ENCODE assay signal across 12 cellular contexts in the genomic region with DNA sequence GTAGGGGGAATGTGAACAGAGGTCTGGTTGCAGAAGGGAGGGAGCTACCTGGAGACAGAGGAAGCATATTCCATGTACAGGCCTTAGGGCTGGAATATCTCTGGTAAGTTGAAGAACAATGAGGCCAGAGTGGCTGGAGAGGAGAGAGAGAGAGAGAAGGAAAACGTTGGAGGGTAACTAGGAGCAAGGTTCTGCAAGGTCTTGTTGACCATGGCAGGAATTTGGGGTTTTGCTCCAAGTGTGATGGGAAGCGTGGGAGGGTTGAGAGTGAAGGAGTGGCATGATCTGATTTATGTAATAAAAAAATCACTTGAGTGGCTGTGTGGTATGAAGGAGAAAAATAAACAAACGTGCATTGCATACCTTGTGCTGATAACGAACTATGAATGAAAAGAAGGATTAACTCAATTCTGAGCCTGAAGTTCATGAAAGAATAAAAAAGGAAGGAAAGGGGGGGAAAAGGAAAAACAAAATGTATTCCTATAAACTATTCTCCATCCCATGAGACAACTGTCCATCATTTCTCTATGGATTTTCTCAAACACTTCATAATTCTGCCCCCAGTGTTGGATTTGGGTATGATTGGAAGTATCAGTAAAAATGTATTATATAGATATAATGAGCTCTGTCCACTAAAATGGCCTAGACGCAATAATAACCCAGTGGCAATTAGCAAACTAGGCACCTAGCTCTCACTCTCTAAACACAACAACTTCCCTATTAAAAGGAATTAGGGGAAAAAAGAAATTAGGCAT. TPM values are rescaled to one million over a fixed set of nuclear protein-coding genes. Genes with fewer than 3 reads are reported as not detected.
DNase-seq lines count a peak whose midpoint lies in the region; ATAC-seq and TF ChIP-seq lines count a peak whose summit lies in the region.
"Had no signal": no experiment of that assay in that cellular context is flagged by ENCODE, and none has a peak within 500 bp of the region (broad histone marks: within the 10 kb centered on the region; RNA-seq: fewer than 3 reads in every experiment).

No MANE protein-coding gene starts in this region.

- no peak overlapping the region for H2BK5ac ChIP-seq in mesenchymal stem cell (ENCODE audit: low read depth, low read length, poor library complexity, severe bottlenecking)

- H3K18ac ChIP-seq in mesenchymal stem cell (ENCODE audit: low read depth in 1 of 2, low read length in 2 of 2): peak overlapping the region in 1 of 2 experiments; percentile 9

- H3K27ac ChIP-seq in DOHH2 (ENCODE audit: low read depth, low read length): no peak overlapping the region
- H3K27ac ChIP-seq in mesenchymal stem cell (ENCODE audit: low read length, poor library complexity, severe bottlenecking): no peak overlapping the region
- no peak overlapping the region for H3K27ac ChIP-seq in vagina
- H3K27ac ChIP-seq: ascending aorta, C4-2B had no signal

- peaks cover 26% of the 10 kb centered on the region for H3K4me1 ChIP-seq in DOHH2 (ENCODE audit: control insufficient read depth, low read length)
- no peaks in the 10 kb centered on the region for H3K4me1 ChIP-seq in mesenchymal stem cell (ENCODE audit: control insufficient read depth, insufficient read depth, low read depth, low read length)
- H3K4me1 ChIP-seq in vagina: no peaks in the 10 kb centered on the region
- H3K4me1 ChIP-seq: ascending aorta had no signal

- no peaks in the 10 kb centered on the region for H3K79me2 ChIP-seq in DOHH2 (ENCODE audit: control insufficient read depth, low read length)

- H4K8ac ChIP-seq in mesenchymal stem cell (ENCODE audit: low read length): no peak overlapping the region

- peak overlapping the region; percentile 31 for H4K91ac ChIP-seq in mesenchymal stem cell (ENCODE audit: low read length)

- H3K9me2 ChIP-seq in DOHH2 (replicated peaks; ENCODE audit: control insufficient read depth, low read length): no peaks in the 10 kb centered on the region

- H3K4me2 ChIP-seq in DOHH2 (ENCODE audit: low read length) (no peak overlapping the region), mesenchymal stem cell (ENCODE audit: low read length, poor library complexity, severe bottlenecking) (no peak overlapping the region)

- no peaks in the 10 kb centered on the region for H3K79me1 ChIP-seq in mesenchymal stem cell (replicated peaks; ENCODE audit: low read length, poor library complexity, severe bottlenecking)

- TF ChIP-seq CTCF in DOHH2 (IDR thresholded peaks at IDR 0.05; ENCODE audit: low read depth, low read length, poor library complexity, severe bottlenecking) (peak; percentile 15), cardiac fibroblast (IDR thresholded peaks at IDR 0.05; ENCODE audit: low read depth, low read length) (peak; percentile 13), vagina (IDR thresholded peaks at IDR 0.05) (no peak)

- no peak overlapping the region for H2AK5ac ChIP-seq in mesenchymal stem cell (ENCODE audit: low read length, severe bottlenecking)

- H3K4me3 ChIP-seq in DOHH2 (ENCODE audit: low read length): no peak overlapping the region
- H3K4me3 ChIP-seq in cardiac fibroblast (replicated peaks in 1 of 2; ENCODE audit: low read depth in 2 of 2, low read length in 2 of 2): no peak overlapping the region
- H3K4me3 ChIP-seq in mesenchymal stem cell (ENCODE audit: insufficient read depth in 1 of 2, low read depth in 1 of 2, low read length in 2 of 2): no peak overlapping the region
- no peak overlapping the region for H3K4me3 ChIP-seq in vagina
- H3K4me3 ChIP-seq: ascending aorta had no signal

- H3K36me3 ChIP-seq in DOHH2 (ENCODE audit: control insufficient read depth, low read length) (no peaks in the 10 kb centered on the region), mesenchymal stem cell (ENCODE audit: control insufficient read depth in 1 of 2, insufficient read depth in 2 of 2, low read depth in 1 of 2, low read length in 2 of 2) (no peaks in the 10 kb centered on the region), vagina (no peaks in the 10 kb centered on the region)
- H3K36me3 ChIP-seq: ascending aorta had no signal

- no peak for ATAC-seq in GM18498 (IDR thresholded peaks at IDR 0.05; ENCODE audit: unreplicated experiment)
- ATAC-seq: effector memory CD8-positive, alpha-beta T cell had no signal

- H3K23ac ChIP-seq in mesenchymal stem cell (ENCODE audit: low read length in 2 of 2): no peak overlapping the region

- H3K14ac ChIP-seq in mesenchymal stem cell (ENCODE audit: low read length in 2 of 2): no peak overlapping the region

- no peak overlapping the region for H3K9ac ChIP-seq in mesenchymal stem cell (ENCODE audit: low read length)

- H2BK120ac ChIP-seq in mesenchymal stem cell (ENCODE audit: low read depth, low read length): no peak overlapping the region

- intact Hi-C loops in vagina (cut with DNase I): no loop called here

- H3K27me3 ChIP-seq in DOHH2 (ENCODE audit: control insufficient read depth, low read length) (no peaks in the 10 kb centered on the region), mesenchymal stem cell (ENCODE audit: control insufficient read depth in 1 of 2, insufficient read depth in 1 of 2, low read length in 2 of 2) (peaks cover 0 to 7% of the 10 kb centered on the region in 2 experiments), vagina (no peaks in the 10 kb centered on the region)
- H3K27me3 ChIP-seq: ascending aorta had no signal

- no peaks in the 10 kb centered on the region for H4K20me1 ChIP-seq in DOHH2 (ENCODE audit: control insufficient read depth, insufficient read depth, low read depth, low read length)

- TF ChIP-seq POLR2A in vagina (IDR thresholded peaks at IDR 0.05): no peak

- 87% methylated on average over 4 of the region's 5 CpGs for WGBS in mesenchymal stem cell

- peak overlapping the region; percentile 64 for H2BK15ac ChIP-seq in mesenchymal stem cell (ENCODE audit: low read depth, poor library complexity, severe bottlenecking)

- H2AFZ ChIP-seq in mesenchymal stem cell (ENCODE audit: low read depth, low read length): no peak overlapping the region

- 0 out of 2 replicates have a peak, but pooled peaks cover 2% of the 10 kb centered on the region for H3F3A ChIP-seq in DOHH2 (ENCODE audit: control insufficient read depth, insufficient read depth)

- H2BK12ac ChIP-seq in mesenchymal stem cell (ENCODE audit: low read length in 2 of 2): peak overlapping the region in 1 of 2 experiments; percentile 52

- H3K4ac ChIP-seq in mesenchymal stem cell (ENCODE audit: low read depth in 1 of 2, low read length in 2 of 2): no peak overlapping the region

- DNase-seq in NCI-H69 (lab: John Stamatoyannopoulos, UW): peak; percentile 38
- no peak for DNase-seq in cardiac fibroblast (ENCODE audit: low read depth in 2 of 2)
- DNase-seq in mesenchymal stem cell: no peak
- DNase-seq in vagina (ENCODE audit: extremely low spot score in 2 of 2): no peak
- DNase-seq in COR-L47 (lab: John Stamatoyannopoulos, UW): no peak
- DNase-seq in SIG-M5 treated with dmso at 0.1 percent for 504 hours (lab: John Stamatoyannopoulos, UW; ENCODE audit: unreplicated experiment): no peak
- DNase-seq: activated gamma-delta T cell; effector memory CD8-positive, alpha-beta T cell had no signal

- H3K9me3 ChIP-seq in DOHH2 (ENCODE audit: control insufficient read depth, insufficient read depth, low read length): no peaks in the 10 kb centered on the region
- no peaks in the 10 kb centered on the region for H3K9me3 ChIP-seq in mesenchymal stem cell (ENCODE audit: control insufficient read depth, low read length)
- H3K9me3 ChIP-seq in vagina: no peaks in the 10 kb centered on the region
- H3K9me3 ChIP-seq: ascending aorta had no signal

RNA-seq across cellular contexts. Expression of a gene that starts 59.7 kb away (rescaled TPM):
- polyA plus RNA-seq in mesenchymal stem cell (2013, experiment 1 of 2): 84.5 TPM
- polyA plus RNA-seq in mesenchymal stem cell (2013, experiment 2 of 2): 88.7 TPM
- total RNA-seq in vagina: 7.4 TPM
- total RNA-seq: ascending aorta had no signal

Comparison
In these comparisons a context has a peak if more than half of its experiments do, and no peak if none do; other contexts are left out.
1. CTCF ChIP-seq: peak in DOHH2 (single experiment) and cardiac fibroblast (single experiment); none in vagina (0 of 3).